In genomic region chr16:1300664-1301476, GRCh38 we compare ENCODE assay signal across 8 cellular contexts. TPM values are rescaled to one million over a fixed set of nuclear protein-coding genes. Genes with fewer than 3 reads are reported as not detected.
DNase-seq lines count a peak whose midpoint lies in the region; ATAC-seq and TF ChIP-seq lines count a peak whose summit lies in the region.

No MANE protein-coding gene starts in this region.

- no peaks in the 10 kb centered on the region for H3K36me3 Mint-ChIP-seq in activated naive CD4-positive, alpha-beta T cell treated with anti-CD3 and anti-CD28 coated beads for 36 hours (ENCODE audit: low read depth)

- DNase-seq in AG20443 (ENCODE audit: low spot score) (peak; percentile 91), HCEC 1CT (peak; percentile 28), SK-MEL-5 (ENCODE audit: low read depth, low spot score) (peak; percentile 58), Right ventricle myocardium superior (peak; percentile 80), psoas muscle (peak; percentile 70 to 85), vagina (ENCODE audit: extremely low spot score in 2 of 2) (no peak), SIG-M5 (lab: John Stamatoyannopoulos, UW) (no peak)
- DNase-seq in activated naive CD4-positive, alpha-beta T cell treated with anti-CD3 and anti-CD28 coated beads for 36 hours, result peak; percentile 80

- no peak overlapping the region for H3K27ac Mint-ChIP-seq in activated naive CD4-positive, alpha-beta T cell treated with anti-CD3 and anti-CD28 coated beads for 36 hours

- peaks cover 18% of the 10 kb centered on the region for H3K4me1 Mint-ChIP-seq in activated naive CD4-positive, alpha-beta T cell treated with anti-CD3 and anti-CD28 coated beads for 36 hours (ENCODE audit: low read depth)

- WGBS in psoas muscle, 3 donors, result 5 to 12% (median 6%) methylated on average over 32 to 42 of the region's 42 CpGs

- H3K27me3 Mint-ChIP-seq in activated naive CD4-positive, alpha-beta T cell treated with anti-CD3 and anti-CD28 coated beads for 36 hours (ENCODE audit: low read depth), result peaks cover 11% of the 10 kb centered on the region

- CTCF ChIA-PET in activated naive CD4-positive, alpha-beta T cell treated with anti-CD3 and anti-CD28 coated beads for 36 hours (lab: Charles Lee), result interaction anchor here (0.6 to 1.6 kb wide), 5 partner anchors 11 to 132 kb away, joined by 3 to 4 read pairs (median 3); partner anchors contain the start of gene UNKL

- H3K27me3 ChIP-seq in psoas muscle (ENCODE audit: insufficient read depth in 3 of 3, low read length in 2 of 3) (peaks cover 0 to 43% (median 6%) of the 10 kb centered on the region in 3 donors), vagina (no peaks in the 10 kb centered on the region)

- H3K27ac ChIP-seq in psoas muscle (no peak overlapping the region), vagina (no peak overlapping the region)

- in situ Hi-C loops in SK-MEL-5 (cut with HindIII; ENCODE audit: low pct_unique_long_range_greater_than_20kb, low sequenced_read_pairs), result no loop called here

- intact Hi-C loops in activated naive CD4-positive, alpha-beta T cell treated with anti-CD3 and anti-CD28 coated beads for 36 hours (cut with micrococcal nuclease), result no loop called here
- intact Hi-C loops in Right ventricle myocardium superior (cut with DNase I) (no loop called here), psoas muscle (cut with DNase I) (no loop called here), vagina (cut with DNase I) (no loop called here)

- peaks cover 15% of the 10 kb centered on the region for H3K4me1 ChIP-seq in psoas muscle
- peaks cover 13% of the 10 kb centered on the region for H3K4me1 ChIP-seq in vagina

- peak; percentile 76 for TF ChIP-seq CTCF in psoas muscle (IDR thresholded peaks at IDR 0.05)
- TF ChIP-seq CTCF in vagina (IDR thresholded peaks at IDR 0.05), result peak; percentile 42 to 47 (median 44)

- no peak overlapping the region for H3K4me3 Mint-ChIP-seq in activated naive CD4-positive, alpha-beta T cell treated with anti-CD3 and anti-CD28 coated beads for 36 hours

- H3K9me3 Mint-ChIP-seq in activated naive CD4-positive, alpha-beta T cell treated with anti-CD3 and anti-CD28 coated beads for 36 hours, result peaks cover 2% of the 10 kb centered on the region

- TF ChIP-seq POLR2A in vagina (IDR thresholded peaks at IDR 0.05), result no peak

- ATAC-seq in Right ventricle myocardium superior (ENCODE audit: poor library complexity) (peak; percentile 83), psoas muscle (peak; percentile 61 to 73 (median 67))

- no peaks in the 10 kb centered on the region for H3K9me3 ChIP-seq in psoas muscle
- no peaks in the 10 kb centered on the region for H3K9me3 ChIP-seq in vagina

- peak overlapping the region; percentile 36 for H3K4me3 ChIP-seq in psoas muscle
- H3K4me3 ChIP-seq in vagina, result no peak overlapping the region

- H3K36me3 ChIP-seq in psoas muscle (ENCODE audit: insufficient read depth in 1 of 2, low read depth in 1 of 2) (no peaks in the 10 kb centered on the region), vagina (no peaks in the 10 kb centered on the region)

RNA-seq across cellular contexts. Expression of gene UBE2I, which starts 8.6 kb away (rescaled TPM):
- total RNA-seq in SK-MEL-5 (2014; rRNA removed; shearing (Covaris generic)), result 55.2 TPM in 2 replicates
- polyA plus RNA-seq in SK-MEL-5 (2015; cell fraction: cytosol; rRNA removed), result 97.4 and 103 TPM in 2 replicates
- 83.0 and 94.4 TPM in 2 replicates for polyA plus RNA-seq in SK-MEL-5 (2015; cell fraction: nucleus; rRNA removed)
- total RNA-seq in activated naive CD4-positive, alpha-beta T cell treated with anti-CD3 and anti-CD28 coated beads for 36 hours, result 100 to 1,000 TPM; 273 to 297 TPM
- total RNA-seq in Right ventricle myocardium superior (77.2 TPM), psoas muscle (10 to 100 TPM; 46.2 to 71.7 (median 56.0) TPM), vagina (51.3 TPM)
- 100 to 1,000 TPM in 1 of 3 donors, 10 to 100 TPM in 2; 49.8 to 101 (median 55.6) TPM for polyA plus RNA-seq in psoas muscle

RNA-seq across cellular contexts. Expression of gene BAIAP3, which starts 32.6 kb away (rescaled TPM):
- 1.2 and 3.0 TPM in 2 replicates for total RNA-seq in SK-MEL-5 (2014; rRNA removed; shearing (Covaris generic))
- 4.2 and 7.4 TPM in 2 replicates for polyA plus RNA-seq in SK-MEL-5 (2015; cell fraction: cytosol; rRNA removed)
- 36.4 and 40.9 TPM in 2 replicates for polyA plus RNA-seq in SK-MEL-5 (2015; cell fraction: nucleus; rRNA removed)
- under 1 TPM; 0.10 to 0.37 TPM for total RNA-seq in activated naive CD4-positive, alpha-beta T cell treated with anti-CD3 and anti-CD28 coated beads for 36 hours
- total RNA-seq in Right ventricle myocardium superior, result 3.7 TPM
- total RNA-seq in psoas muscle, result 1 to 10 TPM in 3 of 4 donors, under 1 TPM in 1; 0.38 to 3.5 (median 1.9) TPM
- 1 to 10 TPM in 1 of 3 donors, under 1 TPM in 2; 0.62 to 1.1 (median 0.79) TPM for polyA plus RNA-seq in psoas muscle
- 4.2 TPM for total RNA-seq in vagina

RNA-seq across cellular contexts. Expression of gene TPSD1, which starts 45.0 kb away (rescaled TPM):
- total RNA-seq in SK-MEL-5 (2014; rRNA removed; shearing (Covaris generic)), result not detected in 2 replicates
- polyA plus RNA-seq in SK-MEL-5 (2015; cell fraction: cytosol; rRNA removed), result 2.0 TPM in 1 of 2 replicates, not detected in the other
- not detected in 2 replicates for polyA plus RNA-seq in SK-MEL-5 (2015; cell fraction: nucleus; rRNA removed)
- not detected for total RNA-seq in activated naive CD4-positive, alpha-beta T cell treated with anti-CD3 and anti-CD28 coated beads for 36 hours
- total RNA-seq in Right ventricle myocardium superior, result 0.51 TPM
- total RNA-seq in psoas muscle, result under 1 TPM in 1 of 4 donors, not detected in 3; 0.90 TPM
- polyA plus RNA-seq in psoas muscle, result under 1 TPM; 0.09 to 0.27 (median 0.10) TPM
- 7.1 TPM for total RNA-seq in vagina

RNA-seq across cellular contexts. Expression of gene TSR3, which starts 50.8 kb away (rescaled TPM):
- 68.1 and 70.0 TPM in 2 replicates for total RNA-seq in SK-MEL-5 (2014; rRNA removed; shearing (Covaris generic))
- polyA plus RNA-seq in SK-MEL-5 (2015; cell fraction: cytosol; rRNA removed), result 83.0 and 90.5 TPM in 2 replicates
- 24.7 and 29.2 TPM in 2 replicates for polyA plus RNA-seq in SK-MEL-5 (2015; cell fraction: nucleus; rRNA removed)
- 10 to 100 TPM; 48.5 to 50.7 TPM for total RNA-seq in activated naive CD4-positive, alpha-beta T cell treated with anti-CD3 and anti-CD28 coated beads for 36 hours
- total RNA-seq in Right ventricle myocardium superior (52.6 TPM), psoas muscle (10 to 100 TPM; 40.0 to 55.3 (median 43.2) TPM), vagina (60.6 TPM)
- 100 to 1,000 TPM in 2 of 3 donors, 10 to 100 TPM in 1; 55.1 to 109 (median 107) TPM for polyA plus RNA-seq in psoas muscle

RNA-seq across cellular contexts. Expression of gene GNPTG, which starts 50.9 kb away (rescaled TPM):
- total RNA-seq in SK-MEL-5 (2014; rRNA removed; shearing (Covaris generic)), result 102 and 110 TPM in 2 replicates
- 176 and 209 TPM in 2 replicates for polyA plus RNA-seq in SK-MEL-5 (2015; cell fraction: cytosol; rRNA removed)
- polyA plus RNA-seq in SK-MEL-5 (2015; cell fraction: nucleus; rRNA removed), result 75.2 and 99.0 TPM in 2 replicates
- total RNA-seq in activated naive CD4-positive, alpha-beta T cell treated with anti-CD3 and anti-CD28 coated beads for 36 hours, result 10 to 100 TPM; 15.9 to 17.3 TPM
- total RNA-seq in Right ventricle myocardium superior (30.3 TPM), psoas muscle (10 to 100 TPM; 27.9 to 36.6 (median 32.5) TPM), vagina (63.3 TPM)
- 10 to 100 TPM; 29.5 to 31.2 (median 30.7) TPM for polyA plus RNA-seq in psoas muscle

Comparison
In these comparisons a context has a peak if more than half of its experiments do, and no peak if none do; other contexts are left out.
1. DNase-seq: peak in AG20443 (single experiment), HCEC 1CT (single experiment), SK-MEL-5 (single experiment), activated naive CD4-positive, alpha-beta T cell treated with anti-CD3 and anti-CD28 coated beads for 36 hours (single experiment), Right ventricle myocardium superior (single experiment) and psoas muscle (2 of 2); none in vagina (0 of 2) and SIG-M5 (single experiment).